8 cellular contexts compared by ENCODE assay signal in the genomic region with DNA sequence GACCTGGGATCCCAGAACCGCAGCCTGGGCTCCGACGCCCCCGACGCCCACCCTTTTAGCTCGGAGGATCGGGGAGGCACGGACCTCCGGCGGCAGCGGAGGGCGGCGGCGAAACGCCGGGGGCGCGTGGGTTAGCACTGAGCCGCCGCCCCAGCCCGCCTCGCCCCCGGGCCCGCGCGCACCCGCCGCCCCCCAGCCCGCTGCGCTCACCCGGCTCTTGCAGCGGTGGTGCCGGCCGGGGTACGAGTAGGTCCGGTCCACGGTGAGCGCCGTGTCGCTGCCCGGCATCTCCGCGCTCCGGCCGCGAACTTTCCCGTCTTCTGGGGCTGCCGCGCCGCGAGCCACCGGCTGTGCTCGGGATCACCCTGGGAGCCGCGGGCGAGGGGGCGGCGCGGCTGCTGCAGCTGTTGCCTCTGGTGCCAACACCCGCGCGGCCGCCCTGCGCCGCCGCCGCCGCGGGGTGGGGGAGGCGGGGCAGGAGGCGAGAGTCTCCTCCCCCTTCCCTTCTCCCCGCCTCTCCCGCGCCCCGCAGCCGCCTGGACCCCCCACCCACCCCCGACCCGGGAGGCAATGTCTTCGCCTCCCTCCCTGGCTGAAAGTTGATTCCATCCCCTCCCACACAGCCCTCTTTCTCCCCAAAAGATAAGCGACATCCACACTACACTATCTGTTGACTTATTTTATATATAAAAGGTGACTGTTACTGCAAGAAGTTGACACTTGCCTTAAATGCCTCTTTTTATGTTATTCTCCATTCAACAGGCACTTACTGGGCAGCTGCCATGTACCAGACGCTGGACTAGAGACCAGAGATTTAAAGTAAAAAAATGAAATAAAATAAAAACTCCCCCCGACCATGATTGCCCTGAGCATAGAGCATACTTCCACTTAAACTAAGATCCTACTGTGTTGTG. TPM values are rescaled to one million over a fixed set of nuclear protein-coding genes. Genes with fewer than 3 reads are reported as not detected.
A peak's percentile ranks its signal among the peaks of the same experiment; 100 is the strongest.
DNase-seq lines count a peak whose midpoint lies in the region; ATAC-seq and TF ChIP-seq lines count a peak whose summit lies in the region.

A gene with protein sequence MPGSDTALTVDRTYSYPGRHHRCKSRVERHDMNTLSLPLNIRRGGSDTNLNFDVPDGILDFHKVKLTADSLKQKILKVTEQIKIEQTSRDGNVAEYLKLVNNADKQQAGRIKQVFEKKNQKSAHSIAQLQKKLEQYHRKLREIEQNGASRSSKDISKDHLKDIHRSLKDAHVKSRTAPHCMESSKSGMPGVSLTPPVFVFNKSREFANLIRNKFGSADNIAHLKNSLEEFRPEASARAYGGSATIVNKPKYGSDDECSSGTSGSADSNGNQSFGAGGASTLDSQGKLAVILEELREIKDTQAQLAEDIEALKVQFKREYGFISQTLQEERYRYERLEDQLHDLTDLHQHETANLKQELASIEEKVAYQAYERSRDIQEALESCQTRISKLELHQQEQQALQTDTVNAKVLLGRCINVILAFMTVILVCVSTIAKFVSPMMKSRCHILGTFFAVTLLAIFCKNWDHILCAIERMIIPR (minus strand): TSS at position 415 of the 914 bp plus-strand sequence. CDS start 127 bp downstream, at position 288.

- DNase-seq in left colon: peak; percentile 44 to 75
- peak; percentile 28 to 33 for DNase-seq in stimulated activated CD4-positive, alpha-beta T cell treated with anti-CD3 and anti-CD28 coated beads, Interleukin-2, amount 100 ng/mL, for 24 hours
- no peak for DNase-seq in SKM-1 (lab: John Stamatoyannopoulos, UW; ENCODE audit: unreplicated experiment)

- no peaks in the 10 kb centered on the region for H3K9me3 Mint-ChIP-seq in dendritic cell treated with granulocyte-macrophage colony-stimulating factor and Interleukin-4, amounts not matched to agents 40 ng/mL and 50 ng/mL, for 4 days

- H3K36me3 Mint-ChIP-seq in dendritic cell treated with granulocyte-macrophage colony-stimulating factor and Interleukin-4, amounts not matched to agents 40 ng/mL and 50 ng/mL, for 4 days (ENCODE audit: low read depth): peaks cover 6% of the 10 kb centered on the region

- ATAC-seq in GM18909 (IDR thresholded peaks at IDR 0.05; ENCODE audit: poor library complexity, unreplicated experiment) (peak; percentile 75), HG03135 (IDR thresholded peaks at IDR 0.05; ENCODE audit: unreplicated experiment) (peak; percentile 55), left colon (peak; percentile 86)

- H3K27ac ChIP-seq in BLaER1 (peak within 1 kb of the TSS; percentile 40; the same call in 1 of the 2 replicates), SU-DHL-6 (ENCODE audit: low read depth, low read length) (no peak within 1 kb of the TSS)

- H3F3A ChIP-seq in SU-DHL-6 (ENCODE audit: insufficient read depth): no peaks in the 10 kb centered on the region

- H3K9me3 ChIP-seq in BLaER1 (no peaks in the 10 kb centered on the region), SU-DHL-6 (ENCODE audit: insufficient read depth, low read length) (no peaks in the 10 kb centered on the region)

- no peaks in the 10 kb centered on the region for H4K20me1 ChIP-seq in BLaER1
- no peaks in the 10 kb centered on the region for H4K20me1 ChIP-seq in SU-DHL-6 (ENCODE audit: low read depth, low read length)

- H3K9me2 ChIP-seq in SU-DHL-6 (replicated peaks; ENCODE audit: insufficient read depth, low read length): no peaks in the 10 kb centered on the region

- H3K4me1 ChIP-seq in BLaER1: peaks cover 10% of the 10 kb centered on the region

- peak within 1 kb of the TSS; percentile 83 for H3K4me3 Mint-ChIP-seq in dendritic cell treated with granulocyte-macrophage colony-stimulating factor and Interleukin-4, amounts not matched to agents 40 ng/mL and 50 ng/mL, for 4 days

- intact Hi-C loops in dendritic cell treated with granulocyte-macrophage colony-stimulating factor and Interleukin-4, amounts not matched to agents 40 ng/mL and 50 ng/mL, for 4 days (cut with micrococcal nuclease): loop anchor here (10.0 kb wide), 1 partner anchor 54 kb away; no protein-coding TSS in a partner anchor
- intact Hi-C loops in left colon (cut with DNase I, micrococcal nuclease): no loop called here

- peak within 1 kb of the TSS; percentile 76 for H3K4me3 ChIP-seq in BLaER1
- H3K4me3 ChIP-seq in SU-DHL-6 (ENCODE audit: insufficient read depth, low read length, poor library complexity, severe bottlenecking): peak within 1 kb of the TSS; percentile 53

- H3K4me2 ChIP-seq in BLaER1 (peak within 1 kb of the TSS; percentile 92), SU-DHL-6 (ENCODE audit: low read depth, low read length, poor library complexity, severe bottlenecking) (peak within 1 kb of the TSS; percentile 72)

- no peaks in the 10 kb centered on the region for H3K79me2 ChIP-seq in SU-DHL-6 (ENCODE audit: insufficient read depth, low read length)

- peaks cover 39% of the 10 kb centered on the region for H3K27me3 ChIP-seq in BLaER1
- H3K27me3 ChIP-seq in SU-DHL-6 (ENCODE audit: low read length): no peaks in the 10 kb centered on the region

- peak within 1 kb of the TSS; percentile 74 for H3K27ac Mint-ChIP-seq in dendritic cell treated with granulocyte-macrophage colony-stimulating factor and Interleukin-4, amounts not matched to agents 40 ng/mL and 50 ng/mL, for 4 days

- peaks cover 22% of the 10 kb centered on the region for H3K4me1 Mint-ChIP-seq in dendritic cell treated with granulocyte-macrophage colony-stimulating factor and Interleukin-4, amounts not matched to agents 40 ng/mL and 50 ng/mL, for 4 days (ENCODE audit: low read depth)

- H2AFZ ChIP-seq in SU-DHL-6 (ENCODE audit: low read depth, low read length, severe bottlenecking): no peak within 1 kb of the TSS

- H3K36me3 ChIP-seq in BLaER1: no peaks in the 10 kb centered on the region
- no peaks in the 10 kb centered on the region for H3K36me3 ChIP-seq in SU-DHL-6 (ENCODE audit: low read length)

- peaks cover 64% of the 10 kb centered on the region for H3K27me3 Mint-ChIP-seq in dendritic cell treated with granulocyte-macrophage colony-stimulating factor and Interleukin-4, amounts not matched to agents 40 ng/mL and 50 ng/mL, for 4 days

- TF ChIP-seq CTCF in SU-DHL-6 (IDR thresholded peaks at IDR 0.05; ENCODE audit: insufficient read depth, low read length, poor library complexity, severe bottlenecking): no peak

- H3K9ac ChIP-seq in BLaER1 (peak within 1 kb of the TSS; percentile 72), SU-DHL-6 (ENCODE audit: low read length) (peak within 1 kb of the TSS; percentile 16; the same call in 1 of the 2 replicates)

RNA-seq across cellular contexts. Expression of the gene that starts here (rescaled TPM):
- total RNA-seq in left colon: 10 to 100 TPM; 65.4 to 79.8 TPM
